ENCODE assay signal across 8 cellular contexts in genomic region chr11:67262731-67263675, GRCh38. TPM values are rescaled to one million over a fixed set of nuclear protein-coding genes. Genes with fewer than 3 reads are reported as not detected.
DNase-seq lines count a peak whose midpoint lies in the region; ATAC-seq and TF ChIP-seq lines count a peak whose summit lies in the region.

No MANE protein-coding gene starts in this region.

- peaks cover 27% of the 10 kb centered on the region for H3K27me3 ChIP-seq in neural progenitor cell
- no peaks in the 10 kb centered on the region for H3K27me3 ChIP-seq in upper lobe of left lung

- H3K4me3 ChIP-seq in fibroblast of pulmonary artery (replicated peaks; ENCODE audit: low read depth, low read length) (no peak overlapping the region), neural progenitor cell (no peak overlapping the region), upper lobe of left lung (no peak overlapping the region)

- H3K79me2 ChIP-seq in neural progenitor cell (ENCODE audit: low read depth), result peaks cover 14% of the 10 kb centered on the region

- H3K4me1 Mint-ChIP-seq in activated T-helper 2 cell treated with anti-CD3 and anti-CD28 coated beads, Interferon-gamma antibody, Interleukin-2, Interleukin-4, amounts not matched to agents 10 μg/mL and 5 μg/mL and 100 μg/mL, durations not matched to agents 14 hours and 24 hours and 36 hours (ENCODE audit: low read depth), result peaks cover 50% of the 10 kb centered on the region
- H3K4me1 Mint-ChIP-seq in neural progenitor cell, result peaks cover 37% of the 10 kb centered on the region

- intact Hi-C loops in activated T-helper 2 cell treated with anti-CD3 and anti-CD28 coated beads, Interferon-gamma antibody, Interleukin-2, Interleukin-4, amounts not matched to agents 10 μg/mL and 5 μg/mL and 100 μg/mL, durations not matched to agents 14 hours and 24 hours and 36 hours (cut with micrococcal nuclease), result loop anchor here (2.0 to 5.0 kb wide), 2 partner anchors 22 to 129 kb away; partner anchors contain the start of gene RAD9A

- TF ChIP-seq CTCF in LNCAP (IDR thresholded peaks at IDR 0.05), result peak; percentile 94
- peak; percentile 86 for TF ChIP-seq CTCF in fibroblast of pulmonary artery (IDR thresholded peaks at IDR 0.05; ENCODE audit: low read length, missing control alignments)
- TF ChIP-seq CTCF in neural progenitor cell (IDR thresholded peaks at IDR 0.05), result peak; percentile 84
- peak; percentile 81 to 90 (median 84) for TF ChIP-seq CTCF in upper lobe of left lung (IDR thresholded peaks at IDR 0.05)

- no peaks in the 10 kb centered on the region for H3K9me3 ChIP-seq in neural progenitor cell (ENCODE audit: low read depth)
- H3K9me3 ChIP-seq in upper lobe of left lung, result no peaks in the 10 kb centered on the region

- peaks cover 16% of the 10 kb centered on the region for H4K20me1 ChIP-seq in neural progenitor cell (ENCODE audit: low read depth)

- peaks cover 5% of the 10 kb centered on the region for H3K4me1 ChIP-seq in neural progenitor cell
- peaks cover 33 to 38% (median 34%) of the 10 kb centered on the region in 4 donors for H3K4me1 ChIP-seq in upper lobe of left lung

- no peaks in the 10 kb centered on the region for H3K27me3 Mint-ChIP-seq in activated T-helper 2 cell treated with anti-CD3 and anti-CD28 coated beads, Interferon-gamma antibody, Interleukin-2, Interleukin-4, amounts not matched to agents 10 μg/mL and 5 μg/mL and 100 μg/mL, durations not matched to agents 14 hours and 24 hours and 36 hours (ENCODE audit: low read depth)
- H3K27me3 Mint-ChIP-seq in neural progenitor cell (ENCODE audit: insufficient read depth, low read depth), result peaks cover 12% of the 10 kb centered on the region

- peaks cover 16% of the 10 kb centered on the region for H3K36me3 Mint-ChIP-seq in activated T-helper 2 cell treated with anti-CD3 and anti-CD28 coated beads, Interferon-gamma antibody, Interleukin-2, Interleukin-4, amounts not matched to agents 10 μg/mL and 5 μg/mL and 100 μg/mL, durations not matched to agents 14 hours and 24 hours and 36 hours (ENCODE audit: low read depth)
- peaks cover 5% of the 10 kb centered on the region for H3K36me3 Mint-ChIP-seq in neural progenitor cell

- no peaks in the 10 kb centered on the region for H3K9me3 Mint-ChIP-seq in activated T-helper 2 cell treated with anti-CD3 and anti-CD28 coated beads, Interferon-gamma antibody, Interleukin-2, Interleukin-4, amounts not matched to agents 10 μg/mL and 5 μg/mL and 100 μg/mL, durations not matched to agents 14 hours and 24 hours and 36 hours
- no peaks in the 10 kb centered on the region for H3K9me3 Mint-ChIP-seq in neural progenitor cell

- H3K9ac ChIP-seq in neural progenitor cell, result no peak overlapping the region

- H2AFZ ChIP-seq in neural progenitor cell (replicated peaks), result no peak overlapping the region

- ATAC-seq in upper lobe of left lung (ENCODE audit: low FRiP score in 2 of 2), result peak; percentile 78 to 84

- no peaks in the 10 kb centered on the region for H3K36me3 ChIP-seq in neural progenitor cell
- H3K36me3 ChIP-seq in upper lobe of left lung, result no peaks in the 10 kb centered on the region

- peak overlapping the region; percentile 63 for H3K4me3 Mint-ChIP-seq in activated T-helper 2 cell treated with anti-CD3 and anti-CD28 coated beads, Interferon-gamma antibody, Interleukin-2, Interleukin-4, amounts not matched to agents 10 μg/mL and 5 μg/mL and 100 μg/mL, durations not matched to agents 14 hours and 24 hours and 36 hours (ENCODE audit: low read depth)
- H3K4me3 Mint-ChIP-seq in neural progenitor cell, result peak overlapping the region; percentile 77

- no peak for TF ChIP-seq EP300 in upper lobe of left lung (IDR thresholded peaks at IDR 0.05)

- DNase-seq in GF-D8 (lab: John Stamatoyannopoulos, UW) (peak; percentile 82), RPMI7951 (ENCODE audit: low read depth) (peak; percentile 83), fibroblast of pulmonary artery (ENCODE audit: low read depth) (peak; percentile 82), neural progenitor cell (ENCODE audit: low spot score) (peak; percentile 83), upper lobe of left lung (peak; percentile 63 to 87), cortex of kidney (lab: John Stamatoyannopoulos, UW) (no peak)
- peak; percentile 68 for DNase-seq in activated T-helper 2 cell treated with anti-CD3 and anti-CD28 coated beads, Interferon-gamma antibody, Interleukin-2, Interleukin-4, amounts not matched to agents 10 μg/mL and 5 μg/mL and 100 μg/mL, durations not matched to agents 14 hours and 24 hours and 36 hours (ENCODE audit: low spot score)

- peak overlapping the region; percentile 86 for H3K27ac Mint-ChIP-seq in activated T-helper 2 cell treated with anti-CD3 and anti-CD28 coated beads, Interferon-gamma antibody, Interleukin-2, Interleukin-4, amounts not matched to agents 10 μg/mL and 5 μg/mL and 100 μg/mL, durations not matched to agents 14 hours and 24 hours and 36 hours
- peak overlapping the region; percentile 18 for H3K27ac Mint-ChIP-seq in neural progenitor cell

- H3F3A ChIP-seq in neural progenitor cell (ENCODE audit: low read depth), result peaks cover 41% of the 10 kb centered on the region

- no peak overlapping the region for H3K27ac ChIP-seq in neural progenitor cell
- peak overlapping the region; percentile 52 to 74 (median 68) for H3K27ac ChIP-seq in upper lobe of left lung

- no peak for TF ChIP-seq POLR2A in upper lobe of left lung (IDR thresholded peaks at IDR 0.05)

- H3K4me2 ChIP-seq in neural progenitor cell, result no peak overlapping the region

- 43 to 46% methylated on average over 21 to 22 of the region's 22 CpGs for WGBS in upper lobe of left lung, 2 donors

RNA-seq across cellular contexts. Expression of gene GRK2, which starts 3.3 kb away (rescaled TPM):
- 22.0 and 32.9 TPM in 2 replicates for total RNA-seq in RPMI7951 (2014; rRNA removed; shearing (Covaris generic))
- 282 and 287 TPM in 2 replicates for total RNA-seq in activated T-helper 2 cell treated with anti-CD3 and anti-CD28 coated beads, Interferon-gamma antibody, Interleukin-2, Interleukin-4, amounts not matched to agents 10 μg/mL and 5 μg/mL and 100 μg/mL, durations not matched to agents 14 hours and 24 hours and 36 hours
- 30.0 and 54.4 TPM in 2 replicates for total RNA-seq in neural progenitor cell (ENCODE audit: low replicate concordance)
- 100 to 1,000 TPM in 4 of 6 donors, 10 to 100 TPM in 2; 76.9 to 232 (median 117) TPM for total RNA-seq in upper lobe of left lung

RNA-seq across cellular contexts. Expression of gene ANKRD13D, which starts 26.1 kb away (rescaled TPM):
- 17.6 and 28.5 TPM in 2 replicates for total RNA-seq in RPMI7951 (2014; rRNA removed; shearing (Covaris generic))
- total RNA-seq in activated T-helper 2 cell treated with anti-CD3 and anti-CD28 coated beads, Interferon-gamma antibody, Interleukin-2, Interleukin-4, amounts not matched to agents 10 μg/mL and 5 μg/mL and 100 μg/mL, durations not matched to agents 14 hours and 24 hours and 36 hours, result 119 and 135 TPM in 2 replicates
- total RNA-seq in neural progenitor cell (ENCODE audit: low replicate concordance) (21.0 and 29.2 TPM in 2 replicates), upper lobe of left lung (100 to 1,000 TPM in 2 of 6 donors, 10 to 100 TPM in 4; 47.4 to 221 (median 78.3) TPM)

RNA-seq across cellular contexts. Expression of gene SSH3, which starts 40.3 kb away (rescaled TPM):
- 8.0 and 10.9 TPM in 2 replicates for total RNA-seq in RPMI7951 (2014; rRNA removed; shearing (Covaris generic))
- total RNA-seq in activated T-helper 2 cell treated with anti-CD3 and anti-CD28 coated beads, Interferon-gamma antibody, Interleukin-2, Interleukin-4, amounts not matched to agents 10 μg/mL and 5 μg/mL and 100 μg/mL, durations not matched to agents 14 hours and 24 hours and 36 hours, result 12.1 and 16.2 TPM in 2 replicates
- total RNA-seq in neural progenitor cell (ENCODE audit: low replicate concordance) (1.4 and 7.1 TPM in 2 replicates), upper lobe of left lung (10 to 100 TPM; 35.9 to 99.2 (median 53.8) TPM)
